Comparison of ENCODE assay signal across 1 cellular context in genomic region chrX:71256051-71256450, GRCh38.
TF ChIP-seq lines count a peak whose summit lies in the region.

No MANE protein-coding gene starts in this region.

TF ChIP-seq in endothelial cell of umbilical vein, 7 proteins besides CTCF, POLR2A, EP300 and RAD21:
- TF ChIP-seq EZH2 (IDR thresholded peaks at IDR 0.05; ENCODE audit: borderline replicate concordance, low read depth, low read length, severe bottlenecking), result no peak
- TF ChIP-seq FOS (IDR thresholded peaks at IDR 0.05; ENCODE audit: borderline replicate concordance, insufficient read depth, low read length), result no peak
- no peak for TF ChIP-seq JUN (IDR thresholded peaks at IDR 0.05; ENCODE audit: borderline replicate concordance, insufficient read depth, insufficient read length, low read depth)
- no peak for TF ChIP-seq GATA2 (IDR thresholded peaks at IDR 0.05; ENCODE audit: insufficient read depth, insufficient read length, low read depth, low read length)
- TF ChIP-seq MYC (IDR thresholded peaks at IDR 0.05; ENCODE audit: low read depth, low read length), result no peak
- no peak for TF ChIP-seq POLR2AphosphoS5 (IDR thresholded peaks at IDR 0.05; ENCODE audit: insufficient read depth, low read depth, low read length)
- no peak for TF ChIP-seq MAX (IDR thresholded peaks at IDR 0.05; ENCODE audit: insufficient read depth, insufficient read length)
